ENCODE assay signal across 9 cellular contexts in the genomic region with DNA sequence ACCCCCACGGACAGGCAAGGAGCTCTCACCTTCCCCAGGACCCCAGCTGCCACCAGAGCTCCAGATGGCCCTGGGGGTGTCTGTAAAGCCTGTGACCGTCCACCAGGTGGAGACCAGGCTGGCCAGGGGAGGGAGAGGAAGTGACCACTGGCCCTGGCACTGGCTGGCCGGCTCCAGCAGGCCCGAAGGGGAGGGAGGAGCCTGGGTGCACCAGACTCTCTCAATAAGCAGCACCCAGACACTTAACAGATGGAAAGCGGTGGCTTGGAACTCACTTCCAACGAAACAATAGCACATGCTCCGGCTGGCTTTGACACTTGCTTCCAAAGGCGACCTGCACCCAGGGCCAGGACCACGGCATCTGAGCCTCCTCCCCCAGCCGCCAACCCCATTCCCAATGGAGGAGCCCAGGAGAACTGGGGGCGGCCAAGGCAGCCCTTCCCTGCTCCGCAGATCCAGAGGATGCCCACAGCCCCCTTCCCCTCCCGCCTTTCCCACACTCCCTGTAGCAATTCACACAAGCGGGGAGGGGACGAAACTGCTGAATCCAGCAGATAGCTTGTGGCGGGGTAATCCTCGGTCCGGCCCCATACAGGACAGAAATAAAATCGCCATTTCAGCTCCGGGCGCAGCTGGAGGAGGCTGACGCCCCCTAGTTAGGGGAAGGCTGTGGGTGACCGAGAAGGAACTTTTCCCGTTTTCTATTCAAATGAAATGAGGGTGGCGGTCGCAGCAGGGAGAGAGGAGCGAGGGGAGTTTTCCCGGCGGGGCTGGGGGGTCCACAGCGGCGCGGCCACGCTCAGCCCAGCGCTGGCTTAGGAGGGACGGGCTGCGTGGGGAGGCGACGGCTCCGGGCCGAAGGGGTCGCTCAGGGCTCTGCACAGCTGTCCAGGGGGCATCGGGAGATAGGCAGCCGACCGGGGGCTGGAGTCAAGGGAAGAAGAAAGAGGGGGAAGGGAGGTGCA. TPM values are rescaled to one million over a fixed set of nuclear protein-coding genes. Genes with fewer than 3 reads are reported as not detected.
A peak's percentile ranks its signal among the peaks of the same experiment; 100 is the strongest.
DNase-seq lines count a peak whose midpoint lies in the region; ATAC-seq and TF ChIP-seq lines count a peak whose summit lies in the region.
"Had no signal": no experiment of that assay in that cellular context is flagged by ENCODE, and none has a peak within 500 bp of the region (broad histone marks: within the 10 kb centered on the region; RNA-seq: fewer than 3 reads in every experiment).

No MANE protein-coding gene starts in this region.

- peak in 1 of 3 donors; percentile 54 for TF ChIP-seq CTCF in breast epithelium (IDR thresholded peaks at IDR 0.05)
- no peak for TF ChIP-seq CTCF in MCF 10A (IDR thresholded peaks at IDR 0.05; ENCODE audit: unreplicated experiment)
- TF ChIP-seq CTCF in esophagus muscularis mucosa (IDR thresholded peaks at IDR 0.05): peak; percentile 57 to 76 (median 70)

- 4% methylated on average over 24 of the region's 44 CpGs for WGBS in esophagus muscularis mucosa
- WGBS in aorta, 2 donors: 11 to 12% methylated on average over 40 to 44 of the region's 44 CpGs

- TF ChIP-seq POLR2A in breast epithelium (IDR thresholded peaks at IDR 0.05) (no peak), esophagus muscularis mucosa (IDR thresholded peaks at IDR 0.05; ENCODE audit: low read depth) (no peak)

- peaks cover 78% of the 10 kb centered on the region for H3K27me3 Mint-ChIP-seq in MCF 10A (ENCODE audit: insufficient read depth, unreplicated experiment)

- BruUV-seq in MCF 10A (replicated peaks; lab: Mats Ljungman, UMichigan): no TSS peak

- H3K27me3 ChIP-seq in breast epithelium (no peaks in the 10 kb centered on the region), esophagus muscularis mucosa (peaks cover 0 to 6% (median 2%) of the 10 kb centered on the region in 4 donors), aorta (ENCODE audit: control insufficient read depth in 1 of 2, insufficient read depth in 2 of 2, low read length in 1 of 2) (no peaks in the 10 kb centered on the region)

- intact Hi-C loops in breast epithelium (cut with DNase I; ENCODE audit: low total_unique reads) (no loop called here), MCF 10A (cut with micrococcal nuclease) (no loop called here), esophagus muscularis mucosa (cut with DNase I) (loop anchor here (5.0 kb wide), 2 partner anchors 94 to 164 kb away; no protein-coding TSS in a partner anchor), aorta (cut with DNase I) (no loop called here)

- POLR2A ChIA-PET in MCF 10A (lab: Yijun Ruan, JAX): no interaction called here

- H3K4me1 Mint-ChIP-seq in MCF 10A (ENCODE audit: insufficient read depth, unreplicated experiment): peaks cover 6% of the 10 kb centered on the region

- H3K27ac Mint-ChIP-seq in MCF 10A (ENCODE audit: low read depth, unreplicated experiment): no peak overlapping the region

- ATAC-seq in aorta (ENCODE audit: low FRiP score) (peak; percentile 74), GM18511 (IDR thresholded peaks at IDR 0.05; ENCODE audit: unreplicated experiment) (no peak)
- ATAC-seq: GM12878 had no signal

- in situ Hi-C loops in SK-MEL-5 (cut with HindIII; ENCODE audit: low pct_unique_long_range_greater_than_20kb, low sequenced_read_pairs): no loop called here

- no peak overlapping the region for H3K4me3 Mint-ChIP-seq in MCF 10A (ENCODE audit: unreplicated experiment)

- H3K4me1 ChIP-seq in breast epithelium: peaks cover 7 to 12% of the 10 kb centered on the region in 2 donors
- peaks cover 29 to 59% (median 57%) of the 10 kb centered on the region in 4 donors for H3K4me1 ChIP-seq in esophagus muscularis mucosa
- no peaks in the 10 kb centered on the region for H3K4me1 ChIP-seq in aorta (ENCODE audit: control insufficient read depth in 1 of 2, insufficient read depth in 2 of 2, low read length in 2 of 2)

- no peaks in the 10 kb centered on the region for H3K36me3 Mint-ChIP-seq in MCF 10A (ENCODE audit: insufficient read depth, unreplicated experiment)

- H3K9me3 Mint-ChIP-seq in MCF 10A (ENCODE audit: unreplicated experiment): no peaks in the 10 kb centered on the region

- CTCF ChIA-PET in MCF 10A (lab: Yijun Ruan, JAX): interaction anchor here (1.2 kb wide), 1 partner anchor 10 kb away, joined by 3 read pairs; no protein-coding TSS in a partner anchor

- H3K27ac ChIP-seq in breast epithelium (peak overlapping the region; percentile 72 to 79), esophagus muscularis mucosa (replicated peaks in 1 of 4) (peak overlapping the region; percentile 78 to 86 (median 84)), aorta (ENCODE audit: low read depth in 1 of 2, low read length in 2 of 2) (no peak overlapping the region)

- DNase-seq in breast epithelium (ENCODE audit: low spot score in 2 of 2) (peak in 1 of 2 donors; percentile 35), MCF 10A (ENCODE audit: unreplicated experiment) (no peak), SK-MEL-5 (ENCODE audit: low read depth, low spot score) (peak; percentile 52), esophagus muscularis mucosa (ENCODE audit: extremely low spot score) (no peak), myocyte (ENCODE audit: low read depth) (peak; percentile 14), aorta (peak; percentile 81 to 83), OCI-M2 (lab: John Stamatoyannopoulos, UW; ENCODE audit: unreplicated experiment) (no peak)

- TF ChIP-seq EP300 in esophagus muscularis mucosa (IDR thresholded peaks at IDR 0.05): no peak

- no peaks in the 10 kb centered on the region for H3K9me3 ChIP-seq in breast epithelium
- H3K9me3 ChIP-seq in esophagus muscularis mucosa: no peaks in the 10 kb centered on the region
- no peaks in the 10 kb centered on the region for H3K9me3 ChIP-seq in aorta (ENCODE audit: control insufficient read depth, low read length)

- H3K4me3 ChIP-seq in breast epithelium: peak overlapping the region; percentile 38 to 93 (median 72)
- H3K4me3 ChIP-seq in esophagus muscularis mucosa: peak overlapping the region; percentile 68 to 91 (median 74)
- no peak overlapping the region for H3K4me3 ChIP-seq in aorta (ENCODE audit: low read length in 2 of 2)
- H3K4me3 ChIP-seq: GM12878 had no signal

- H3K36me3 ChIP-seq in breast epithelium (no peaks in the 10 kb centered on the region), esophagus muscularis mucosa (peaks cover 0 to 4% (median 0%) of the 10 kb centered on the region in 4 donors), aorta (ENCODE audit: control insufficient read depth in 1 of 2, insufficient read depth in 2 of 2, low read length in 1 of 2) (no peaks in the 10 kb centered on the region)

RNA-seq across cellular contexts. Expression of a gene that starts 0.6 kb away (rescaled TPM):
- 10 to 100 TPM in 2 of 3 donors, 1 to 10 TPM in 1; 3.0 to 14.7 (median 10.5) TPM for total RNA-seq in breast epithelium
- total RNA-seq in MCF 10A (2022): not detected in 2 replicates
- total RNA-seq in SK-MEL-5 (2014; rRNA removed; shearing (Covaris generic)): 2.9 and 3.1 TPM in 2 replicates
- polyA plus RNA-seq in SK-MEL-5 (2015; cell fraction: cytosol; rRNA removed): 5.4 and 7.1 TPM in 2 replicates
- 3.5 and 7.2 TPM in 2 replicates for polyA plus RNA-seq in SK-MEL-5 (2015; cell fraction: nucleus; rRNA removed)
- 10 to 100 TPM; 29.2 to 68.4 (median 40.4) TPM for total RNA-seq in esophagus muscularis mucosa
- not detected in 2 replicates for total RNA-seq in myocyte
- polyA plus RNA-seq in myocyte (2012): not detected
- 10 to 100 TPM in 1 of 2 donors, 1 to 10 TPM in 1; 3.8 to 11.8 TPM for total RNA-seq in aorta
- 10 to 100 TPM in 1 of 2 donors, 1 to 10 TPM in 1; 2.6 to 16.2 TPM for polyA plus RNA-seq in aorta

Comparison
In these comparisons a context has a peak if more than half of its experiments do, and no peak if none do; other contexts are left out.
1. DNase-seq: peak in SK-MEL-5 (single experiment), myocyte (single experiment) and aorta (2 of 2); none in MCF 10A (single experiment), esophagus muscularis mucosa (single experiment) and OCI-M2 (single experiment).
2. H3K27ac ChIP-seq: peak in breast epithelium (2 of 2) and esophagus muscularis mucosa (4 of 4); none in aorta (0 of 2).
3. H3K4me3 ChIP-seq: peak in breast epithelium (3 of 3) and esophagus muscularis mucosa (4 of 4); none in aorta (0 of 2).